In the genomic region with DNA sequence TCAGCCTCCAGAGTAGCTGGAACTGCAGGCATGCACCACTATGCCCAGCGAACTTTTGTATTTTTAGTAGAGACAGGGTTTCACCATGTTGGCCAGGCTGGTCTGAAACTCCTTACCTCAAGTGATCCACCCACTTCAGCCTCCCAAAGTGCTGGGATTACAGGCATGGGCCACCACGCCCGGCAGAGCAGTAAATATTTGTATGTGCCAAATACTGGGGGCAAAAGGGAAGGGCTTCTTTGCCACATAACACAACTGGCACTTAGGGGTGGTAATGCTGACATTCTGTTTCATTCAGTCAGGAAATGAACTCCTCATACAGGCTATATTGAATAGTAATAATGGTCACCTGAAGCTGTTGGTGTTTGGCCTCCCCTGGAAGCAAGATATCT, we compare ENCODE assay signal across 17 cellular contexts. TPM values are rescaled to one million over a fixed set of nuclear protein-coding genes. Genes with fewer than 3 reads are reported as not detected.
DNase-seq lines count a peak whose midpoint lies in the region; ATAC-seq, FAIRE-seq and TF ChIP-seq lines count a peak whose summit lies in the region.
"Had no signal": no experiment of that assay in that cellular context is flagged by ENCODE, and none has a peak within 500 bp of the region (broad histone marks: within the 10 kb centered on the region; RNA-seq: fewer than 3 reads in every experiment).

No MANE protein-coding gene starts in this region.

- peaks cover 11% of the 10 kb centered on the region for H3K27me3 Mint-ChIP-seq in activated T-cell treated with anti-CD3 and anti-CD28 coated beads, Interleukin-2, amount 50 U/mL, for 72 hours (ENCODE audit: low read depth)
- H3K27me3 Mint-ChIP-seq in activated T-cell treated with anti-CD3 and anti-CD28 coated beads, Interleukin-2, amount 50 U/mL, for 4 hours (ENCODE audit: low read depth) = peaks cover 8% of the 10 kb centered on the region
- H3K27me3 Mint-ChIP-seq in stimulated activated memory B cell treated with anti-CD40 and anti-IgM and Interleukin-4, amounts not matched to agents 10 μg/mL and 1 μg/mL and 100 μg/mL, for 72 hours = no peaks in the 10 kb centered on the region

- H3K9me3 ChIP-seq in PC-9 (ENCODE audit: insufficient read depth, low read depth) (no peaks in the 10 kb centered on the region; the same call in 1 of the 2 replicates), GM12878 (replicated peaks; ENCODE audit: control insufficient read depth, insufficient read depth, low read length) (no peaks in the 10 kb centered on the region)
- H3K9me3 ChIP-seq: neutrophil had no signal

- peak overlapping the region; percentile 34 for H3K9ac ChIP-seq in GM12878 (ENCODE audit: control insufficient read depth, insufficient read depth, low read length)

- no peak for TF ChIP-seq RAD21 in GM12878 (IDR thresholded peaks at IDR 0.05; ENCODE audit: insufficient read depth, low read depth, low read length)

- peaks cover 48% of the 10 kb centered on the region for H3K4me1 Mint-ChIP-seq in activated T-cell treated with anti-CD3 and anti-CD28 coated beads, Interleukin-2, amount 50 U/mL, for 72 hours (ENCODE audit: low read depth)
- peaks cover 12% of the 10 kb centered on the region for H3K4me1 Mint-ChIP-seq in activated T-cell treated with anti-CD3 and anti-CD28 coated beads, Interleukin-2, amount 50 U/mL, for 4 hours (ENCODE audit: low read depth)
- H3K4me1 Mint-ChIP-seq in stimulated activated memory B cell treated with anti-CD40 and anti-IgM and Interleukin-4, amounts not matched to agents 10 μg/mL and 1 μg/mL and 100 μg/mL, for 72 hours = peaks cover 35% of the 10 kb centered on the region

- no peak for FAIRE-seq in GM12878 (lab: Jason Lieb, UNC)
- FAIRE-seq: small intestine had no signal

- BruUV-seq in PC-9 (replicated peaks; lab: Mats Ljungman, UMichigan) (no TSS peak), GM12878 (replicated peaks; lab: Mats Ljungman, UMichigan) (no TSS peak)

- H2AFZ ChIP-seq in PC-9 (no peak overlapping the region), GM12878 (ENCODE audit: control insufficient read depth, low read depth, low read length) (no peak overlapping the region)

- peaks cover 40% of the 10 kb centered on the region for H3K4me1 ChIP-seq in PC-9 (replicated peaks; ENCODE audit: insufficient read depth)
- peaks cover 24% of the 10 kb centered on the region for H3K4me1 ChIP-seq in GM12878 (ENCODE audit: control insufficient read depth, insufficient read depth, low read length)

- peak overlapping the region; percentile 55 for H3K4me2 ChIP-seq in PC-9
- peak overlapping the region; percentile 43; the same call in 1 of the 2 replicates for H3K4me2 ChIP-seq in GM12878 (ENCODE audit: control insufficient read depth, insufficient read depth)

- intact Hi-C loops in PC-9 (cut with micrococcal nuclease; ENCODE audit: unreplicated experiment) = loop anchor here (1.0 to 2.0 kb wide), 2 partner anchors 15 to 29 kb away; no protein-coding TSS in a partner anchor
- intact Hi-C loops in GM12878 (cut with micrococcal nuclease; ENCODE audit: unreplicated experiment) = loop anchor here (1.0 kb wide), 1 partner anchor 10 kb away; no protein-coding TSS in a partner anchor
- intact Hi-C loops in dorsolateral prefrontal cortex (cut with DNase I) = no loop called here
- intact Hi-C loops in cardiac septum (cut with DNase I) = no loop called here

- no peak for TF ChIP-seq EP300 in GM12878 (IDR thresholded peaks at IDR 0.05; ENCODE audit: borderline replicate concordance in 1 of 2, control insufficient read depth in 1 of 2, low read depth in 2 of 2, low read length in 2 of 2)

- TF ChIP-seq CTCF in PC-9 (conservative IDR thresholded peaks at IDR 0.05) = no peak
- TF ChIP-seq CTCF in GM12878 (IDR thresholded peaks at IDR 0.05 in 2 of 3, conservative IDR thresholded peaks at IDR 0.05 in 1 of 3; ENCODE audit: control insufficient read depth in 2 of 3, extremely low read depth in 1 of 3, insufficient read depth in 1 of 3, low read depth in 3 of 3, low read length in 3 of 3) = no peak
- TF ChIP-seq CTCF in dorsolateral prefrontal cortex (IDR thresholded peaks at IDR 0.05 in 54 of 56, conservative IDR thresholded peaks at IDR 0.05 in 2 of 56; ENCODE audit: low read depth in 1 of 56, partially characterized antibody in 56 of 56) = no peak

- in situ Hi-C loops in GM12878 (cut with MboI) = no loop called here

- no peaks in the 10 kb centered on the region for H3K79me2 ChIP-seq in PC-9 (ENCODE audit: low read depth)
- H3K79me2 ChIP-seq in GM12878 (ENCODE audit: control insufficient read depth, insufficient read depth, low read length) = 0 out of 2 replicates have a peak, but pooled peaks cover 1% of the 10 kb centered on the region

- H3K4me3 ChIP-seq in PC-9 (no peak overlapping the region), GM12878 (no peak overlapping the region; the same call in 1 of the 2 replicates), dorsolateral prefrontal cortex (no peak overlapping the region)

- H3K4me3 Mint-ChIP-seq in activated T-cell treated with anti-CD3 and anti-CD28 coated beads, Interleukin-2, amount 50 U/mL, for 72 hours = peak overlapping the region; percentile 56 to 89
- H3K4me3 Mint-ChIP-seq in activated T-cell treated with anti-CD3 and anti-CD28 coated beads, Interleukin-2, amount 50 U/mL, for 4 hours = no peak overlapping the region
- no peak overlapping the region for H3K4me3 Mint-ChIP-seq in stimulated activated memory B cell treated with anti-CD40 and anti-IgM and Interleukin-4, amounts not matched to agents 10 μg/mL and 1 μg/mL and 100 μg/mL, for 72 hours

- H3K27ac Mint-ChIP-seq in activated T-cell treated with anti-CD3 and anti-CD28 coated beads, Interleukin-2, amount 50 U/mL, for 72 hours = peak overlapping the region; percentile 100
- peak overlapping the region; percentile 83 for H3K27ac Mint-ChIP-seq in stimulated activated memory B cell treated with anti-CD40 and anti-IgM and Interleukin-4, amounts not matched to agents 10 μg/mL and 1 μg/mL and 100 μg/mL, for 72 hours

- no peak for DNase-seq in activated T-cell treated with anti-CD3 and anti-CD28 coated beads, Interleukin-2, amount 50 U/mL, for 72 hours
- no peak for DNase-seq in activated T-cell treated with anti-CD3 and anti-CD28 coated beads, Interleukin-2, amount 50 U/mL, for 4 hours
- no peak for DNase-seq in PC-9
- no peak for DNase-seq in GM12878 (ENCODE audit: low read depth, low spot score)
- DNase-seq in dorsolateral prefrontal cortex = no peak
- no peak for DNase-seq in cardiac septum (ENCODE audit: low spot score)
- no peak for DNase-seq in 8988T
- DNase-seq: aorta, NCI-H2029, NCI-H69, SIG-M5, small intestine, substantia nigra had no signal

- RAD21 ChIA-PET in GM12878 (lab: Charles Lee; ENCODE audit: unreplicated experiment) = interaction anchor here (0.9 to 2.0 kb wide), 6 partner anchors 10 to 127 kb away, joined by 3 to 11 read pairs (median 5); no protein-coding TSS in a partner anchor

- POLR2A ChIA-PET in PC-9 (lab: Charles Lee; ENCODE audit: unreplicated experiment) = interaction anchor here (0.7 kb wide), 1 partner anchor 1753 kb away, joined by 3 read pairs; the partner anchor contains the start of gene MYOF
- POLR2A ChIA-PET in GM12878 (lab: Charles Lee) = interaction anchor here (0.5 to 0.6 kb wide), 2 partner anchors 52 to 182 kb away, joined by 3 read pairs; no protein-coding TSS in a partner anchor

- SMC1A ChIA-PET in GM12878 (lab: Charles Lee; ENCODE audit: uncharacterized antibody, unreplicated experiment) = interaction anchor here (1.0 to 6.2 kb wide), 7 partner anchors 8 to 139 kb away, joined by 3 to 57 read pairs (median 5); no protein-coding TSS in a partner anchor

- H3K36me3 ChIP-seq in PC-9 (ENCODE audit: low read depth) (peaks cover 18% of the 10 kb centered on the region), GM12878 (ENCODE audit: control insufficient read depth in 2 of 2, insufficient read depth in 2 of 2, low read length in 1 of 2) (peaks cover 18 to 41% of the 10 kb centered on the region in 2 experiments)
- H3K36me3 ChIP-seq: neutrophil had no signal

- H3K27ac ChIP-seq in PC-9 (peak overlapping the region; percentile 98), GM12878 (ENCODE audit: control insufficient read depth, insufficient read depth) (peak overlapping the region; percentile 67), dorsolateral prefrontal cortex (no peak overlapping the region)
- H3K27ac ChIP-seq: neutrophil had no signal

- peaks cover 33% of the 10 kb centered on the region for H3F3A ChIP-seq in PC-9 (ENCODE audit: insufficient read depth, low read depth)

- ATAC-seq in activated T-cell treated with anti-CD3 and anti-CD28 coated beads, Interleukin-2, amount 50 U/mL, for 72 hours (replicated peaks in 1 of 2) = no peak
- no peak for ATAC-seq in activated T-cell treated with anti-CD3 and anti-CD28 coated beads, Interleukin-2, amount 50 U/mL, for 4 hours
- ATAC-seq in GM12878 = no peak
- ATAC-seq in stimulated activated memory B cell treated with anti-CD40 and anti-IgM and Interleukin-4, amounts not matched to agents 10 μg/mL and 1 μg/mL and 100 μg/mL, for 72 hours = no peak

- TF ChIP-seq POLR2A in GM12878 (IDR thresholded peaks at IDR 0.05; ENCODE audit: low read depth, low read length) = no peak

- CTCF ChIA-PET in PC-9 (lab: Charles Lee) (interaction anchor here (0.6 kb wide), 1 partner anchor 33 kb away, joined by 5 read pairs; no protein-coding TSS in a partner anchor), GM12878 (lab: Yijun Ruan, JAX) (interaction anchor here (0.9 to 4.8 kb wide), 8 partner anchors 10 to 130 kb away, joined by 3 to 38 read pairs (median 4); no protein-coding TSS in a partner anchor)

- 52% methylated on average over 3 of the region's 3 CpGs for WGBS in GM12878 (ENCODE audit: insufficient coverage, insufficient replicate concordance, low lambda C conversion rate, missing lambda C conversion rate)

- H3K9me2 ChIP-seq in PC-9 (ENCODE audit: insufficient read depth) = no peaks in the 10 kb centered on the region

- H4K20me1 ChIP-seq in PC-9 (ENCODE audit: insufficient read depth) (no peaks in the 10 kb centered on the region), GM12878 (ENCODE audit: control insufficient read depth, insufficient read depth) (no peaks in the 10 kb centered on the region; the same call in 1 of the 2 replicates)

- H3K9me3 Mint-ChIP-seq in activated T-cell treated with anti-CD3 and anti-CD28 coated beads, Interleukin-2, amount 50 U/mL, for 72 hours = peaks cover 1 to 2% of the 10 kb centered on the region in 2 donors
- no peaks in the 10 kb centered on the region for H3K9me3 Mint-ChIP-seq in activated T-cell treated with anti-CD3 and anti-CD28 coated beads, Interleukin-2, amount 50 U/mL, for 4 hours
- H3K9me3 Mint-ChIP-seq in stimulated activated memory B cell treated with anti-CD40 and anti-IgM and Interleukin-4, amounts not matched to agents 10 μg/mL and 1 μg/mL and 100 μg/mL, for 72 hours = no peaks in the 10 kb centered on the region

- H3K27me3 ChIP-seq in PC-9 (ENCODE audit: insufficient read depth, low read depth) (no peaks in the 10 kb centered on the region), GM12878 (replicated peaks in 1 of 2; ENCODE audit: control insufficient read depth in 2 of 2, insufficient read depth in 2 of 2, low read length in 1 of 2) (no peaks in the 10 kb centered on the region), dorsolateral prefrontal cortex (peaks cover 0 to 5% (median 0%) of the 10 kb centered on the region in 45 donors)

- H3K36me3 Mint-ChIP-seq in activated T-cell treated with anti-CD3 and anti-CD28 coated beads, Interleukin-2, amount 50 U/mL, for 72 hours (ENCODE audit: insufficient read depth in 2 of 2) = peaks cover under 1 to 3% of the 10 kb centered on the region in 2 donors
- no peaks in the 10 kb centered on the region for H3K36me3 Mint-ChIP-seq in activated T-cell treated with anti-CD3 and anti-CD28 coated beads, Interleukin-2, amount 50 U/mL, for 4 hours (ENCODE audit: insufficient read depth)
- H3K36me3 Mint-ChIP-seq in stimulated activated memory B cell treated with anti-CD40 and anti-IgM and Interleukin-4, amounts not matched to agents 10 μg/mL and 1 μg/mL and 100 μg/mL, for 72 hours = peaks cover 63% of the 10 kb centered on the region

RNA-seq across cellular contexts. Expression of gene ACSM6, which starts 41.6 kb away (rescaled TPM):
- not detected for total RNA-seq in activated T-cell treated with anti-CD3 and anti-CD28 coated beads, Interleukin-2, amount 50 U/mL, for 72 hours
- not detected for total RNA-seq in activated T-cell treated with anti-CD3 and anti-CD28 coated beads, Interleukin-2, amount 50 U/mL, for 4 hours
- total RNA-seq in PC-9 (2021) = not detected in 2 replicates
- total RNA-seq in GM12878 (2013; cell fraction: nucleolus; rRNA removed) = not detected in 2 replicates
- not detected in 2 replicates for total RNA-seq in GM12878 (2014; rRNA removed)
- total RNA-seq in GM12878 (2014; rRNA removed; fragmentation: Illumina TruSeq; extraction: Trizol) = not detected in 2 replicates
- not detected in 2 replicates for total RNA-seq in GM12878 (2021)
- polyA plus RNA-seq in GM12878 (2011; ENCODE audit: low read depth) = not detected
- polyA plus RNA-seq in GM12878 (2011; rRNA removed) = not detected in 2 replicates
- polyA plus RNA-seq in GM12878 (2011; cell fraction: cytosol; rRNA removed) = not detected in 2 replicates
- not detected in 2 replicates for polyA plus RNA-seq in GM12878 (2011; cell fraction: nucleus; rRNA removed)
- polyA plus RNA-seq in GM12878 (2012) = 0.07 TPM in 1 of 2 replicates, not detected in the other
- polyA plus RNA-seq in GM12878 (2014; fragmentation: Illumina TruSeq; extraction: Trizol) = not detected in 2 replicates
- under 1 TPM in 1 of 2 experiments, not detected in 1; 0.06 TPM for polyA plus RNA-seq in GM12878 (2014; fragmentation: Nextera tagmentation; extraction: Ambion mirVana)
- not detected in 2 replicates for polyA plus RNA-seq in GM12878 (2014; rRNA removed)
- under 1 TPM; 0.20 to 0.21 TPM for polyA plus RNA-seq in GM12878 (2016; fragmentation: Nextera tagmentation; extraction: Ambion mirVana)
- polyA minus RNA-seq in GM12878 (2011; rRNA and poly(A)+ RNA removed) = not detected in 2 replicates
- polyA minus RNA-seq in GM12878 (2011; cell fraction: cytosol; rRNA and poly(A)+ RNA removed) = not detected in 2 replicates
- not detected in 2 replicates for polyA minus RNA-seq in GM12878 (2011; cell fraction: nucleus; rRNA and poly(A)+ RNA removed)
- not detected for total RNA-seq in dorsolateral prefrontal cortex
- 0.30 TPM for total RNA-seq in cardiac septum
- total RNA-seq: fibroblast of lung, liver had no signal
- polyA plus RNA-seq: aorta, fibroblast of lung, liver, small intestine had no signal

RNA-seq across cellular contexts. Expression of gene PDLIM1, which starts 55.1 kb away (rescaled TPM):
- 1 to 10 TPM; 1.4 to 1.7 TPM for total RNA-seq in activated T-cell treated with anti-CD3 and anti-CD28 coated beads, Interleukin-2, amount 50 U/mL, for 72 hours
- 1 to 10 TPM in 2 of 3 donors, under 1 TPM in 1; 0.66 to 2.8 (median 1.2) TPM for total RNA-seq in activated T-cell treated with anti-CD3 and anti-CD28 coated beads, Interleukin-2, amount 50 U/mL, for 4 hours
- total RNA-seq in PC-9 (2021) (202 and 215 TPM in 2 replicates), GM12878 (2014; rRNA removed) (86.5 and 95.7 TPM in 2 replicates), GM12878 (2014; rRNA removed; fragmentation: Illumina TruSeq; extraction: Trizol) (204 and 212 TPM in 2 replicates), GM12878 (2021) (527 and 530 TPM in 2 replicates), dorsolateral prefrontal cortex (10 to 100 TPM in 50 of 120 experiments, 1 to 10 TPM in 70; 1.6 to 58.4 (median 8.8) TPM), cardiac septum (334 TPM)
- 93.6 and 94.6 TPM in 2 replicates for total RNA-seq in GM12878 (2013; cell fraction: nucleolus; rRNA removed)
- polyA plus RNA-seq in GM12878 (2011; ENCODE audit: low read depth) = 553 TPM
- polyA plus RNA-seq in GM12878 (2011; rRNA removed) (133 and 220 TPM in 2 replicates), GM12878 (2014; fragmentation: Illumina TruSeq; extraction: Trizol) (688 and 698 TPM in 2 replicates), GM12878 (2014; fragmentation: Nextera tagmentation; extraction: Ambion mirVana) (100 to 1,000 TPM; 133 to 338 TPM), GM12878 (2014; rRNA removed) (280 and 305 TPM in 2 replicates), GM12878 (2016; fragmentation: Nextera tagmentation; extraction: Ambion mirVana) (100 to 1,000 TPM; 689 to 714 TPM)
- 344 and 508 TPM in 2 replicates for polyA plus RNA-seq in GM12878 (2011; cell fraction: cytosol; rRNA removed)
- polyA plus RNA-seq in GM12878 (2011; cell fraction: nucleus; rRNA removed) = 200 and 240 TPM in 2 replicates
- polyA plus RNA-seq in GM12878 (2012) = 602 and 737 TPM in 2 replicates
- 275 and 304 TPM in 2 replicates for polyA minus RNA-seq in GM12878 (2011; rRNA and poly(A)+ RNA removed)
- 146 and 173 TPM in 2 replicates for polyA minus RNA-seq in GM12878 (2011; cell fraction: cytosol; rRNA and poly(A)+ RNA removed)
- 58.8 and 86.6 TPM in 2 replicates for polyA minus RNA-seq in GM12878 (2011; cell fraction: nucleus; rRNA and poly(A)+ RNA removed)

Comparison
In these comparisons a context has a peak if more than half of its experiments do, and no peak if none do; other contexts are left out.
1. H3K4me3 Mint-ChIP-seq: peak in activated T-cell treated with anti-CD3 and anti-CD28 coated beads, Interleukin-2, amount 50 U/mL, for 72 hours (2 of 2); none in activated T-cell treated with anti-CD3 and anti-CD28 coated beads, Interleukin-2, amount 50 U/mL, for 4 hours (single experiment) and stimulated activated memory B cell treated with anti-CD40 and anti-IgM and Interleukin-4, amounts not matched to agents 10 μg/mL and 1 μg/mL and 100 μg/mL, for 72 hours (single experiment).
2. H3K27ac ChIP-seq: peak in PC-9 (single experiment) and GM12878 (single experiment); none in dorsolateral prefrontal cortex (0 of 59).
3. intact Hi-C loops: an anchor here in PC-9 (1.0 to 2.0 kb wide) and GM12878 (1.0 kb wide); none called in dorsolateral prefrontal cortex and cardiac septum.